Comparison of ENCODE assay signal across 25 cellular contexts in the genomic region with DNA sequence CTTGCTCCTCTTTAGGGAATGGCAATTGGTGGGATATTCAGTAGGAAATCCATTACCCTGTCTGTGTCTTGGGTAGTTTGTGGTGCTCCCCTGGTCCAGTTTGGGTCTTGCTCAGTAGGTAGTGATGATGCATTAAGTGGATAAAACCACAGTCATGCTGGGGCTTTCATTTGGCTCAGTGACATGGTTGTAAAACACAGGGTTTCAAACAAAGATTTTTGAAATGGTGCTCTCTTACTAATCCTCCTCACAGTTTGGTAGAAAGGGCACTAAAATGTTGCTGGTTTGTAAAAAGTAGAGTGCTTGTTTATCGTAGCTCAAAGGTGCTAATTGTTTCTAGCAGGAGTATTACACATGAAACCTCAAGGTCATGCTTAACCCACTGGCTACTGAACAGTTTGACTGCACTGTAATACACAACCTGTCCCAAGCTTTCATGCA. TPM values are rescaled to one million over a fixed set of nuclear protein-coding genes. Genes with fewer than 3 reads are reported as not detected.
DNase-seq lines count a peak whose midpoint lies in the region; ATAC-seq and TF ChIP-seq lines count a peak whose summit lies in the region.
"Had no signal": no experiment of that assay in that cellular context is flagged by ENCODE, and none has a peak within 500 bp of the region (broad histone marks: within the 10 kb centered on the region; RNA-seq: fewer than 3 reads in every experiment).

No MANE protein-coding gene starts in this region.

- H3F3A ChIP-seq in GM23248 (ENCODE audit: insufficient read depth): peaks cover 4% of the 10 kb centered on the region; the same call in 1 of the 2 replicates

- H3K4me3 ChIP-seq in GM23248: no peak overlapping the region
- no peak overlapping the region for H3K4me3 ChIP-seq in astrocyte of the spinal cord (ENCODE audit: low read depth, low read length)
- no peak overlapping the region for H3K4me3 ChIP-seq in SJCRH30
- H3K4me3 ChIP-seq: A549 had no signal

- peaks cover 18% of the 10 kb centered on the region for H3K4me1 Mint-ChIP-seq in activated CD4-positive, alpha-beta T cell treated with anti-CD3 and anti-CD28 coated beads for 36 hours
- peaks cover 9% of the 10 kb centered on the region for H3K4me1 Mint-ChIP-seq in nephron progenitor cell

- no peak overlapping the region for H3K4me3 Mint-ChIP-seq in activated CD4-positive, alpha-beta T cell treated with anti-CD3 and anti-CD28 coated beads for 36 hours
- H3K4me3 Mint-ChIP-seq in nephron progenitor cell: no peak overlapping the region
- H3K4me3 Mint-ChIP-seq: brain; CD8-positive, alpha-beta memory T cell; IgD-negative memory B cell; natural killer cell treated with Interleukin-12 subunit alpha and Interleukin-12 subunit beta and Interleukin-15 and Interleukin-18, amount 100 ng/mL, for 72 hours; T-helper 17 cell; type B pancreatic cell had no signal

- peaks cover 36% of the 10 kb centered on the region for H3K79me2 ChIP-seq in GM23248 (ENCODE audit: insufficient read depth)

- intact Hi-C loops in activated CD4-positive, alpha-beta T cell treated with anti-CD3 and anti-CD28 coated beads for 36 hours (cut with DNase I, micrococcal nuclease): loop anchor here in 1 of 2 experiments (5.0 kb wide), 1 partner anchor 273 kb away; no protein-coding TSS in a partner anchor

- peaks cover 2% of the 10 kb centered on the region for H3K9me3 Mint-ChIP-seq in activated CD4-positive, alpha-beta T cell treated with anti-CD3 and anti-CD28 coated beads for 36 hours (ENCODE audit: low read depth)
- peaks cover 7% of the 10 kb centered on the region for H3K9me3 Mint-ChIP-seq in nephron progenitor cell
- H3K9me3 Mint-ChIP-seq: type B pancreatic cell had no signal

- 50% methylated on average over 1 of the region's 1 CpG for WGBS in GM23248 (ENCODE audit: low coverage in 1 of 2, low lambda C conversion rate in 2 of 2, missing lambda C conversion rate in 2 of 2), 2 experiments

- no peak overlapping the region for H3K9ac ChIP-seq in GM23248

- no peak overlapping the region for H3K27ac Mint-ChIP-seq in activated CD4-positive, alpha-beta T cell treated with anti-CD3 and anti-CD28 coated beads for 36 hours
- peak overlapping the region; percentile 52 for H3K27ac Mint-ChIP-seq in nephron progenitor cell
- H3K27ac Mint-ChIP-seq: IgD-negative memory B cell; natural killer cell treated with Interleukin-12 subunit alpha and Interleukin-12 subunit beta and Interleukin-15 and Interleukin-18, amount 100 ng/mL, for 72 hours; T-helper 17 cell; type B pancreatic cell had no signal

- peaks cover 8% of the 10 kb centered on the region for H3K36me3 Mint-ChIP-seq in activated CD4-positive, alpha-beta T cell treated with anti-CD3 and anti-CD28 coated beads for 36 hours (ENCODE audit: low read depth)
- H3K36me3 Mint-ChIP-seq in nephron progenitor cell (ENCODE audit: low read depth): peaks cover 59% of the 10 kb centered on the region
- H3K36me3 Mint-ChIP-seq: natural killer cell treated with Interleukin-12 subunit alpha and Interleukin-12 subunit beta and Interleukin-15 and Interleukin-18, amount 100 ng/mL, for 72 hours had no signal

- H3K27ac ChIP-seq in GM23248: no peak overlapping the region
- no peak overlapping the region for H3K27ac ChIP-seq in SJCRH30
- H3K27ac ChIP-seq: A549 had no signal

- H3K9me2 ChIP-seq in GM23248 (ENCODE audit: insufficient read depth): no peaks in the 10 kb centered on the region

- CTCF ChIA-PET in activated CD4-positive, alpha-beta T cell treated with anti-CD3 and anti-CD28 coated beads for 36 hours (lab: Charles Lee): interaction anchor here (1.0 to 2.0 kb wide), 5 partner anchors 12 to 116 kb away, joined by 3 to 7 read pairs (median 5); no protein-coding TSS in a partner anchor

- POLR2A ChIA-PET in activated CD4-positive, alpha-beta T cell treated with anti-CD3 and anti-CD28 coated beads for 36 hours (lab: Charles Lee): no interaction called here

- H4K20me1 ChIP-seq in GM23248 (ENCODE audit: insufficient read depth): no peaks in the 10 kb centered on the region

- peak; percentile 44 for ATAC-seq in activated CD4-positive, alpha-beta T cell treated with anti-CD3 and anti-CD28 coated beads for 36 hours
- no peak for ATAC-seq in HG03520 (IDR thresholded peaks at IDR 0.05; ENCODE audit: unreplicated experiment)
- ATAC-seq: A549, Right ventricle myocardium inferior, T-helper 17 cell had no signal

- no peaks in the 10 kb centered on the region for H3K27me3 ChIP-seq in GM23248 (replicated peaks; ENCODE audit: insufficient read depth)
- no peaks in the 10 kb centered on the region for H3K27me3 ChIP-seq in SJCRH30

- H3K36me3 ChIP-seq in GM23248 (ENCODE audit: low read depth): 0 out of 2 replicates have a peak, but pooled peaks cover 3% of the 10 kb centered on the region
- 0 out of 2 replicates have a peak, but pooled peaks cover 4% of the 10 kb centered on the region for H3K36me3 ChIP-seq in SJCRH30

- no peak overlapping the region for H3K4me2 ChIP-seq in GM23248 (ENCODE audit: unreplicated experiment)
- H3K4me2 ChIP-seq: A549 had no signal

- no peak for DNase-seq in activated CD4-positive, alpha-beta T cell treated with anti-CD3 and anti-CD28 coated beads for 36 hours
- DNase-seq in activated CD4-positive, alpha-beta T cell treated with anti-CD3 and anti-CD28 coated beads for 1 hour: no peak
- peak; percentile 46 for DNase-seq in GM23248
- peak; percentile 65 for DNase-seq in astrocyte of the spinal cord (ENCODE audit: low read depth, low spot score)
- no peak for DNase-seq in nephron progenitor cell
- DNase-seq in ureter (ENCODE audit: low spot score): no peak
- no peak for DNase-seq in SJCRH30
- DNase-seq: activated CD4-positive, CD25-positive, alpha-beta regulatory T cell; activated gamma-delta T cell treated with Interleukin-2 at 50 U/mL for 16 hours; CD8-positive, alpha-beta memory T cell; dermis blood vessel endothelial cell; DMS79 treated with DMSO at 0.1 percent for 48 hours; erythroblast; MV-4-11; NCI-H1930; stimulated activated CD4-positive, alpha-beta T cell treated with anti-CD3 and anti-CD28 coated beads, Interleukin-15, amount 100 ng/mL, for 24 hours; stimulated activated naive CD4-positive, alpha-beta T cell treated with Interleukin-2 at 50 U/mL for 16 hours; T-helper 17 cell had no signal

- H2AFZ ChIP-seq in GM23248: no peak overlapping the region

- H3K27me3 Mint-ChIP-seq in activated CD4-positive, alpha-beta T cell treated with anti-CD3 and anti-CD28 coated beads for 36 hours: no peaks in the 10 kb centered on the region
- peaks cover 3% of the 10 kb centered on the region for H3K27me3 Mint-ChIP-seq in nephron progenitor cell (ENCODE audit: low read depth, poor library complexity)
- H3K27me3 Mint-ChIP-seq: brain; CD8-positive, alpha-beta memory T cell; IgD-negative memory B cell; natural killer cell treated with Interleukin-12 subunit alpha and Interleukin-12 subunit beta and Interleukin-15 and Interleukin-18, amount 100 ng/mL, for 72 hours; T-helper 17 cell; type B pancreatic cell had no signal

- in situ Hi-C loops in GM23248 (cut with MboI): no loop called here
- in situ Hi-C loops in astrocyte of the spinal cord (cut with HindIII; ENCODE audit: low sequenced_read_pairs): no loop called here

- H3K4me1 ChIP-seq in GM23248 (ENCODE audit: insufficient read depth) (0 out of 2 replicates have a peak, but pooled peaks cover 5% of the 10 kb centered on the region), SJCRH30 (no peaks in the 10 kb centered on the region)
- H3K4me1 ChIP-seq: A549 had no signal

- TF ChIP-seq CTCF in astrocyte of the spinal cord (IDR thresholded peaks at IDR 0.05; ENCODE audit: low read depth, low read length) (no peak), nephron progenitor cell (IDR thresholded peaks at IDR 0.05) (no peak)

- H3K9me3 ChIP-seq in GM23248 (ENCODE audit: low read depth) (no peaks in the 10 kb centered on the region), SJCRH30 (replicated peaks) (no peaks in the 10 kb centered on the region)
- H3K9me3 ChIP-seq: A549 had no signal

RNA-seq across cellular contexts. Expression of a gene that starts 22.9 kb away (rescaled TPM):
- 10 to 100 TPM; 38.9 to 63.4 TPM for total RNA-seq in activated CD4-positive, alpha-beta T cell treated with anti-CD3 and anti-CD28 coated beads for 36 hours
- 48.8 and 52.4 TPM in 2 replicates for total RNA-seq in GM23248 (2014; rRNA removed; shearing (Covaris generic))
- polyA plus RNA-seq in GM23248 (2016; fragmentation: Nextera tagmentation; extraction: Ambion mirVana): 60.8 and 65.5 TPM in 2 replicates
- 87.0 TPM for total RNA-seq in ureter
- total RNA-seq in SJCRH30 (2014; rRNA removed; shearing (Covaris generic)): 40.2 and 54.0 TPM in 2 replicates

Comparison
In these comparisons a context has a peak if more than half of its experiments do, and no peak if none do; other contexts are left out.
1. DNase-seq: peak in GM23248 (single experiment) and astrocyte of the spinal cord (single experiment); none in activated CD4-positive, alpha-beta T cell treated with anti-CD3 and anti-CD28 coated beads for 36 hours (single experiment), activated CD4-positive, alpha-beta T cell treated with anti-CD3 and anti-CD28 coated beads for 1 hour (single experiment), nephron progenitor cell (single experiment), ureter (single experiment) and SJCRH30 (0 of 2).